8 cellular contexts compared by ENCODE assay signal in the genomic region with DNA sequence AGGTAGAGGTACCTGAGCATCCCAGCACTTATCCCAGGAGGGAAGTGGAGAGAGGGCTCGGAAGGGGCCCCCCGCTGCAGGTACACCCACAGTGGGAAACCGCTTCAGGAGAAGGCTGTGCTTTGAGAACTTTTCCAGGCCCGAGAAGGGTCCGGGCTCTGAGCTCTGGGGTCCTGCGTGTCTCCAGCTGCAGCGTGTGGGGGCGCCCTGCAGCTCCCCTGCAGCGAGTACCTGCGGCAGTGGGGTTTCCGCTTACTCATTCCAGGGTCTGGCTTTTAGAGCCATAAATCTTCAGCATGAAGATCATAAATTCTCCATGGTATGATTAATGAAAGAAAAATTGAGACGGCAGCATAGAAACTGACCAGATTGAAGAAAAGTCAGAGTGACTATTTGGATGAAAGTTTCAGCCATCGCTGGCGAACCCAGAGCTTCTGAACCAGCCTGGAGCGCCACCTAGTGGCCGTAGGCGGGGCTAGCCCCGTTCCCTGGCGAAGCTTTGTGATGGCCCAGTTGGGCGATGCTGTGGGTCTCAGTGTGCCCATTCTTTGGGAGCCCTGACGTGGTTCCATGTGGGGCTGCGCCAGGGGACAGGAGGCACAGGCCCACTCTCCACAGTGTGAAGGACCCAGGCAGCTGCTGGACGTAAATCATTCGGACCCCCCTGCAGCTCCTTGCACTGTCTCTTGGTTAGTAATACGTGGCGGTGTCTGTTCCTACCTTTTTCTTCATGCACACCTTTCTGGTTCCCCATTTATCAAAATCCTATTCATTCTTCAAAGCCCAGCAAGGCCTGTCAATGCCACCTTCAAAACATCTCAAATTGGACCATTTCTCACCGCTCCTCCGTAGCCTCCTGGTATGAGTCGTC.
DNase-seq lines count a peak whose midpoint lies in the region; ATAC-seq and TF ChIP-seq lines count a peak whose summit lies in the region.

No MANE protein-coding gene starts in this region.

- ATAC-seq in lung (ENCODE audit: insufficient read depth, low FRiP score) (no peak), GM21528 (IDR thresholded peaks at IDR 0.05; ENCODE audit: low FRiP score, unreplicated experiment) (no peak)

- WGBS in lung, 2 donors: 44 to 52% methylated on average over 29 of the region's 29 CpGs

- H3K4me1 ChIP-seq in BE2C: no peaks in the 10 kb centered on the region; the same call in 1 of the 2 replicates
- peaks cover 0 to 7% of the 10 kb centered on the region in 2 donors for H3K4me1 ChIP-seq in lung (ENCODE audit: control insufficient read depth in 2 of 2, insufficient read depth in 2 of 2, low read length in 2 of 2)

- H3K27ac ChIP-seq in lung (ENCODE audit: low read depth in 1 of 2, low read length in 1 of 2): no peak overlapping the region

- H3K4me3 ChIP-seq in BE2C (ENCODE audit: low read depth, low read length) (no peak overlapping the region), H7 (ENCODE audit: insufficient read depth, low read depth, low read length) (no peak overlapping the region), lung (no peak overlapping the region)

- peak; percentile 98 for TF ChIP-seq CTCF in BE2C (IDR thresholded peaks at IDR 0.05; ENCODE audit: low read depth, low read length)
- TF ChIP-seq CTCF in lung (IDR thresholded peaks at IDR 0.05; ENCODE audit: control extremely low read depth, extremely low read depth): peak; percentile 92

- H3K27me3 ChIP-seq in BE2C: no peaks in the 10 kb centered on the region
- H3K27me3 ChIP-seq in H7 (ENCODE audit: control insufficient read depth, insufficient read depth, low read length): no peaks in the 10 kb centered on the region
- H3K27me3 ChIP-seq in lung (ENCODE audit: control insufficient read depth, insufficient read depth): no peaks in the 10 kb centered on the region

- H3K36me3 ChIP-seq in BE2C: no peaks in the 10 kb centered on the region
- H3K36me3 ChIP-seq in H7 (replicated peaks; ENCODE audit: control insufficient read depth, insufficient read depth, low read length): no peaks in the 10 kb centered on the region; the same call in 1 of the 2 replicates
- H3K36me3 ChIP-seq in lung (ENCODE audit: control insufficient read depth in 2 of 2, insufficient read depth in 2 of 2, low read length in 2 of 2): no peaks in the 10 kb centered on the region

- H3K9me3 ChIP-seq in BE2C (no peaks in the 10 kb centered on the region), lung (ENCODE audit: control insufficient read depth in 2 of 2, insufficient read depth in 1 of 2, low read length in 1 of 2) (no peaks in the 10 kb centered on the region)

- peak; percentile 79 for DNase-seq in BE2C
- DNase-seq in H7: peak; percentile 96
- DNase-seq in NCI-H2227 (lab: John Stamatoyannopoulos, UW; ENCODE audit: unreplicated experiment): peak; percentile 72
- DNase-seq in activated CD4-positive, alpha-beta T cell treated with anti-CD3 and anti-CD28 coated beads, Interleukin-2, amount 50 U/mL, for 48 hours: peak; percentile 77 to 82
- peak; percentile 83 for DNase-seq in dermis blood vessel endothelial cell
- DNase-seq in lung (ENCODE audit: low spot score): peak; percentile 70
- peak; percentile 35 for DNase-seq in stimulated activated CD8-positive, alpha-beta memory T cell treated with anti-CD3 and anti-CD28 coated beads, Interleukin-12 subunit alpha, Interleukin-12 subunit beta, amount 100 ng/mL, for 4 hours (ENCODE audit: low read depth)

Comparison
In these comparisons a context has a peak if more than half of its experiments do, and no peak if none do; other contexts are left out.
1. DNase-seq: peak in every context shown above with its lines; median percentile 96 in H7; 83 in dermis blood vessel endothelial cell; 80 in activated CD4-positive, alpha-beta T cell treated with anti-CD3 and anti-CD28 coated beads, Interleukin-2, amount 50 U/mL, for 48 hours; 79 in BE2C; 72 in NCI-H2227; 70 in lung; 35 in stimulated activated CD8-positive, alpha-beta memory T cell treated with anti-CD3 and anti-CD28 coated beads, Interleukin-12 subunit alpha, Interleukin-12 subunit beta, amount 100 ng/mL, for 4 hours.